ENCODE assay signal across 8 cellular contexts in genomic region chr3:130849111-130849552, GRCh38. TPM values are rescaled to one million over a fixed set of nuclear protein-coding genes. Genes with fewer than 3 reads are reported as not detected.
A peak's percentile ranks its signal among the peaks of the same experiment; 100 is the strongest.
DNase-seq lines count a peak whose midpoint lies in the region; ATAC-seq and TF ChIP-seq lines count a peak whose summit lies in the region.

No MANE protein-coding gene starts in this region.

- H3K36me3 ChIP-seq in body of pancreas (replicated peaks in 1 of 2; ENCODE audit: insufficient read depth in 1 of 2, low read depth in 2 of 2) (no peaks in the 10 kb centered on the region), H7 (replicated peaks; ENCODE audit: control insufficient read depth, insufficient read depth, low read length) (no peaks in the 10 kb centered on the region), A673 (ENCODE audit: insufficient read depth, low read length, poor library complexity, severe bottlenecking) (no peaks in the 10 kb centered on the region)

- CTCF ChIA-PET in A673 (lab: Charles Lee): no interaction called here

- no peak for TF ChIP-seq CTCF in body of pancreas (IDR thresholded peaks at IDR 0.05)
- no peak for TF ChIP-seq CTCF in A673 (conservative IDR thresholded peaks at IDR 0.05; ENCODE audit: low read depth, low read length)

- H3K9me3 ChIP-seq in body of pancreas (no peaks in the 10 kb centered on the region), A673 (ENCODE audit: low read depth, low read length, poor library complexity, severe bottlenecking) (no peaks in the 10 kb centered on the region)

- H3K27me3 ChIP-seq in body of pancreas (no peaks in the 10 kb centered on the region), H7 (ENCODE audit: control insufficient read depth, insufficient read depth, low read length) (no peaks in the 10 kb centered on the region), A673 (replicated peaks; ENCODE audit: insufficient read depth, low read depth, low read length, poor library complexity) (no peaks in the 10 kb centered on the region)

- WGBS in body of pancreas, 2 donors: 0 to 15% methylated on average over 1 of the region's 1 CpG

- intact Hi-C loops in body of pancreas (cut with DNase I): no loop called here
- intact Hi-C loops in A673 (cut with micrococcal nuclease; ENCODE audit: unreplicated experiment): no loop called here

- DNase-seq in NCI-H2029 (lab: John Stamatoyannopoulos, UW) (peak; percentile 88), body of pancreas (peak; percentile 81 to 94 (median 90)), pons (ENCODE audit: low spot score) (peak; percentile 43), H7 (no peak), A673 (ENCODE audit: low spot score) (no peak)

- TF ChIP-seq POLR2A in body of pancreas (IDR thresholded peaks at IDR 0.05): no peak

- H3K4me3 ChIP-seq in body of pancreas (no peak overlapping the region), H7 (ENCODE audit: insufficient read depth, low read depth, low read length) (no peak overlapping the region), A673 (ENCODE audit: low read depth, low read length, poor library complexity, severe bottlenecking) (no peak overlapping the region)

- ATAC-seq in GM18868 (IDR thresholded peaks at IDR 0.05; ENCODE audit: unreplicated experiment) (peak; percentile 26), body of pancreas (peak; percentile 76), GM19035 (IDR thresholded peaks at IDR 0.05; ENCODE audit: unreplicated experiment) (no peak), GM21381 (IDR thresholded peaks at IDR 0.05; ENCODE audit: unreplicated experiment) (no peak)

- peak overlapping the region in 3 of 4 donors; percentile 15 to 67 (median 48) for H3K27ac ChIP-seq in body of pancreas
- no peak overlapping the region for H3K27ac ChIP-seq in A673 (ENCODE audit: low read depth, low read length, poor library complexity, severe bottlenecking)

- peaks cover 20% of the 10 kb centered on the region for H3K4me1 ChIP-seq in body of pancreas
- no peaks in the 10 kb centered on the region for H3K4me1 ChIP-seq in A673 (ENCODE audit: insufficient read depth, low read length, poor library complexity, severe bottlenecking)

- POLR2A ChIA-PET in A673 (lab: Charles Lee; ENCODE audit: low non-redundant PET): no interaction called here

- BruUV-seq in A673 (replicated peaks; lab: Mats Ljungman, UMichigan): no TSS peak

RNA-seq across cellular contexts. Expression of gene ATP2C1, which starts 44.8 kb away (rescaled TPM):
- total RNA-seq in body of pancreas (10 to 100 TPM; 36.3 to 47.5 TPM), A673 (2021) (70.3 and 75.9 TPM in 2 replicates)
- total RNA-seq in H7 (2014; rRNA removed; shearing (Covaris generic)): 32.4 and 39.4 TPM in 2 replicates

Comparison
In these comparisons a context has a peak if more than half of its experiments do, and no peak if none do; other contexts are left out.
1. ATAC-seq: peak in GM18868 (single experiment) and body of pancreas (single experiment); none in GM19035 (single experiment) and GM21381 (single experiment).
2. DNase-seq: peak in NCI-H2029 (single experiment), body of pancreas (4 of 4) and pons (single experiment); none in H7 (single experiment) and A673 (single experiment).